17 cellular contexts compared by ENCODE assay signal in genomic region chr15:77430213-77430612, GRCh38. TPM values are rescaled to one million over a fixed set of nuclear protein-coding genes. Genes with fewer than 3 reads are reported as not detected.
DNase-seq lines count a peak whose midpoint lies in the region; ATAC-seq and TF ChIP-seq lines count a peak whose summit lies in the region.
"Had no signal": no experiment of that assay in that cellular context is flagged by ENCODE, and none has a peak within 500 bp of the region (broad histone marks: within the 10 kb centered on the region; RNA-seq: fewer than 3 reads in every experiment).

No MANE protein-coding gene starts in this region.

- peak overlapping the region; percentile 16 for H3K4me3 Mint-ChIP-seq in natural killer cell treated with Interleukin-12 subunit alpha and Interleukin-12 subunit beta and Interleukin-15 and Interleukin-18, amount 100 ng/mL, for 72 hours
- H3K4me3 Mint-ChIP-seq in natural killer cell, result no peak overlapping the region
- H3K4me3 Mint-ChIP-seq in GM23338, result no peak overlapping the region
- peak overlapping the region; percentile 21 for H3K4me3 Mint-ChIP-seq in activated naive CD8-positive, alpha-beta T cell
- H3K4me3 Mint-ChIP-seq in stimulated activated naive CD8-positive, alpha-beta T cell treated with anti-CD3 and anti-CD28 coated beads, Interleukin-15, amount 100 ng/mL, for 72 hours, result no peak overlapping the region

- DNase-seq in natural killer cell treated with Interleukin-12 subunit alpha and Interleukin-12 subunit beta and Interleukin-15 and Interleukin-18, amount 100 ng/mL, for 72 hours (ENCODE audit: low spot score), result no peak
- no peak for DNase-seq in natural killer cell
- DNase-seq in GM23338 (ENCODE audit: low spot score), result no peak
- DNase-seq in stimulated activated naive CD8-positive, alpha-beta T cell treated with anti-CD3 and anti-CD28 coated beads, Interleukin-15, amount 100 ng/mL, for 72 hours, result no peak
- DNase-seq in DMS 273 (lab: John Stamatoyannopoulos, UW; ENCODE audit: unreplicated experiment), result no peak
- DNase-seq in NCI-H2227 (lab: John Stamatoyannopoulos, UW; ENCODE audit: unreplicated experiment), result no peak
- DNase-seq: DMS153; EL; NCI-H1048; NCI-H146; NCI-H69; NK-92 treated with Interleukin-12 subunit alpha and Interleukin-12 subunit beta, amount 100 ng/mL, for 24 hours; PC-3 had no signal

- H3K27ac ChIP-seq in GM23338 (ENCODE audit: low read depth), result 0 out of 2 replicates have a peak overlapping the region, but pooled peaks have one; percentile 6
- H3K27ac ChIP-seq: BLaER1, HL-60 had no signal

- H3K4me1 ChIP-seq in GM23338 (ENCODE audit: insufficient read depth), result no peaks in the 10 kb centered on the region

- no peaks in the 10 kb centered on the region for H3K9me2 ChIP-seq in GM23338 (ENCODE audit: insufficient read depth)

- no peak overlapping the region for H3K4me2 ChIP-seq in GM23338
- H3K4me2 ChIP-seq: BLaER1 had no signal

- H3K9me3 Mint-ChIP-seq in natural killer cell treated with Interleukin-12 subunit alpha and Interleukin-12 subunit beta and Interleukin-15 and Interleukin-18, amount 100 ng/mL, for 72 hours, result no peaks in the 10 kb centered on the region
- no peaks in the 10 kb centered on the region for H3K9me3 Mint-ChIP-seq in natural killer cell
- H3K9me3 Mint-ChIP-seq in GM23338, result no peaks in the 10 kb centered on the region
- H3K9me3 Mint-ChIP-seq in activated naive CD8-positive, alpha-beta T cell (ENCODE audit: low read depth), result no peaks in the 10 kb centered on the region
- no peaks in the 10 kb centered on the region for H3K9me3 Mint-ChIP-seq in stimulated activated naive CD8-positive, alpha-beta T cell treated with anti-CD3 and anti-CD28 coated beads, Interleukin-15, amount 100 ng/mL, for 72 hours

- no peaks in the 10 kb centered on the region for H3K36me3 ChIP-seq in GM23338 (ENCODE audit: insufficient read depth)

- H3F3A ChIP-seq in GM23338 (replicated peaks; ENCODE audit: low read depth), result no peaks in the 10 kb centered on the region

- peak overlapping the region; percentile 44 to 55 for H3K27ac Mint-ChIP-seq in natural killer cell treated with Interleukin-12 subunit alpha and Interleukin-12 subunit beta and Interleukin-15 and Interleukin-18, amount 100 ng/mL, for 72 hours
- no peak overlapping the region for H3K27ac Mint-ChIP-seq in natural killer cell
- H3K27ac Mint-ChIP-seq in GM23338, result no peak overlapping the region
- H3K27ac Mint-ChIP-seq in activated naive CD8-positive, alpha-beta T cell, result peak overlapping the region; percentile 36
- H3K27ac Mint-ChIP-seq in stimulated activated naive CD8-positive, alpha-beta T cell treated with anti-CD3 and anti-CD28 coated beads, Interleukin-15, amount 100 ng/mL, for 72 hours, result peak overlapping the region in 1 of 2 donors; percentile 24

- no peak overlapping the region for H3K4me3 ChIP-seq in GM23338
- H3K4me3 ChIP-seq: BLaER1, K562 had no signal

- 0 out of 2 replicates have a peak, but pooled peaks cover 13% of the 10 kb centered on the region for H4K20me1 ChIP-seq in GM23338 (replicated peaks; ENCODE audit: insufficient read depth)

- TF ChIP-seq CTCF in natural killer cell (IDR thresholded peaks at IDR 0.05) (no peak), GM23338 (conservative IDR thresholded peaks at IDR 0.05; ENCODE audit: low read depth in 2 of 2) (no peak)

- H3K27me3 ChIP-seq in GM23338 (ENCODE audit: insufficient read depth), result no peaks in the 10 kb centered on the region
- H3K27me3 ChIP-seq: BLaER1 had no signal

- peaks cover 25 to 32% of the 10 kb centered on the region in 2 donors for H3K4me1 Mint-ChIP-seq in natural killer cell treated with Interleukin-12 subunit alpha and Interleukin-12 subunit beta and Interleukin-15 and Interleukin-18, amount 100 ng/mL, for 72 hours (ENCODE audit: low read depth in 2 of 2)
- H3K4me1 Mint-ChIP-seq in natural killer cell (peaks cover 39 to 43% of the 10 kb centered on the region in 2 donors), GM23338 (peaks cover 8% of the 10 kb centered on the region; the same call in 2 of the 3 replicates)
- H3K4me1 Mint-ChIP-seq in activated naive CD8-positive, alpha-beta T cell (ENCODE audit: low read depth), result peaks cover 55% of the 10 kb centered on the region
- H3K4me1 Mint-ChIP-seq in stimulated activated naive CD8-positive, alpha-beta T cell treated with anti-CD3 and anti-CD28 coated beads, Interleukin-15, amount 100 ng/mL, for 72 hours, result peaks cover 54% of the 10 kb centered on the region

- peaks cover 5% of the 10 kb centered on the region for H3K36me3 Mint-ChIP-seq in natural killer cell treated with Interleukin-12 subunit alpha and Interleukin-12 subunit beta and Interleukin-15 and Interleukin-18, amount 100 ng/mL, for 72 hours
- H3K36me3 Mint-ChIP-seq in natural killer cell (no peaks in the 10 kb centered on the region), GM23338 (ENCODE audit: low read depth) (no peaks in the 10 kb centered on the region)
- H3K36me3 Mint-ChIP-seq in activated naive CD8-positive, alpha-beta T cell, result peaks cover 8% of the 10 kb centered on the region

- H3K79me2 ChIP-seq in GM23338 (replicated peaks; ENCODE audit: insufficient read depth), result peaks cover 71% of the 10 kb centered on the region

- no peak overlapping the region for H2AFZ ChIP-seq in GM23338

- H3K27me3 Mint-ChIP-seq in natural killer cell treated with Interleukin-12 subunit alpha and Interleukin-12 subunit beta and Interleukin-15 and Interleukin-18, amount 100 ng/mL, for 72 hours, result no peaks in the 10 kb centered on the region
- H3K27me3 Mint-ChIP-seq in natural killer cell (ENCODE audit: low read depth in 2 of 2), result no peaks in the 10 kb centered on the region
- H3K27me3 Mint-ChIP-seq in GM23338 (ENCODE audit: insufficient read depth, low read depth, poor library complexity), result no peaks in the 10 kb centered on the region
- H3K27me3 Mint-ChIP-seq in activated naive CD8-positive, alpha-beta T cell, result no peaks in the 10 kb centered on the region
- H3K27me3 Mint-ChIP-seq in stimulated activated naive CD8-positive, alpha-beta T cell treated with anti-CD3 and anti-CD28 coated beads, Interleukin-15, amount 100 ng/mL, for 72 hours, result no peaks in the 10 kb centered on the region

- peak; percentile 76 to 93 for ATAC-seq in natural killer cell treated with Interleukin-12 subunit alpha and Interleukin-12 subunit beta and Interleukin-15 and Interleukin-18, amount 100 ng/mL, for 72 hours
- ATAC-seq in natural killer cell, result no peak
- no peak for ATAC-seq in GM23338
- ATAC-seq in stimulated activated naive CD8-positive, alpha-beta T cell treated with anti-CD3 and anti-CD28 coated beads, Interleukin-15, amount 100 ng/mL, for 72 hours, result peak; percentile 78
- ATAC-seq: K562, PC-3 had no signal

- intact Hi-C loops in natural killer cell (cut with micrococcal nuclease), result no loop called here

TF ChIP-seq in GM23338, 12 proteins besides CTCF, POLR2A, EP300 and RAD21:
- no peak for TF ChIP-seq POLR2AphosphoS5 (IDR thresholded peaks at IDR 0.05; ENCODE audit: low read depth)
- no peak for TF ChIP-seq EZH2 (IDR thresholded peaks at IDR 0.05; ENCODE audit: low read depth, unreplicated experiment)
- TF ChIP-seq ZNF114 (CRISPR knock-in tag; IDR thresholded peaks at IDR 0.05), result no peak
- no peak for TF ChIP-seq CREB1 (CRISPR knock-in tag; IDR thresholded peaks at IDR 0.05; ENCODE audit: low read depth)
- TF ChIP-seq EZH2phosphoT487 (IDR thresholded peaks at IDR 0.05; ENCODE audit: unreplicated experiment), result no peak
- no peak for TF ChIP-seq JUNB (IDR thresholded peaks at IDR 0.05; ENCODE audit: unreplicated experiment)

RNA-seq across cellular contexts. Expression of gene HMG20A, which starts 9.5 kb away (rescaled TPM):
- 10 to 100 TPM; 35.0 to 46.5 TPM for total RNA-seq in natural killer cell treated with Interleukin-12 subunit alpha and Interleukin-12 subunit beta and Interleukin-15 and Interleukin-18, amount 100 ng/mL, for 72 hours
- total RNA-seq in natural killer cell, result 10 to 100 TPM; 48.4 to 71.0 (median 53.9) TPM
- 49.3 and 57.8 TPM in 2 replicates for total RNA-seq in GM23338 (2014; rRNA removed; shearing (Covaris generic))
- 12.2 and 17.8 TPM in 2 replicates for polyA plus RNA-seq in GM23338 (2016; fragmentation: Nextera tagmentation; extraction: Ambion mirVana)

RNA-seq across cellular contexts. Expression of gene PEAK1, which starts 10.3 kb away (rescaled TPM):
- 10 to 100 TPM; 38.0 to 41.4 TPM for total RNA-seq in natural killer cell treated with Interleukin-12 subunit alpha and Interleukin-12 subunit beta and Interleukin-15 and Interleukin-18, amount 100 ng/mL, for 72 hours
- 10 to 100 TPM; 59.3 to 73.9 (median 69.1) TPM for total RNA-seq in natural killer cell
- total RNA-seq in GM23338 (2014; rRNA removed; shearing (Covaris generic)), result 22.8 and 34.1 TPM in 2 replicates
- polyA plus RNA-seq in GM23338 (2016; fragmentation: Nextera tagmentation; extraction: Ambion mirVana), result 5.6 and 7.8 TPM in 2 replicates

Comparison
In these comparisons a context has a peak if more than half of its experiments do, and no peak if none do; other contexts are left out.
1. ATAC-seq: peak in natural killer cell treated with Interleukin-12 subunit alpha and Interleukin-12 subunit beta and Interleukin-15 and Interleukin-18, amount 100 ng/mL, for 72 hours (2 of 2) and stimulated activated naive CD8-positive, alpha-beta T cell treated with anti-CD3 and anti-CD28 coated beads, Interleukin-15, amount 100 ng/mL, for 72 hours (single experiment); none in natural killer cell (0 of 3) and GM23338 (single experiment).
2. H3K27ac Mint-ChIP-seq: peak in natural killer cell treated with Interleukin-12 subunit alpha and Interleukin-12 subunit beta and Interleukin-15 and Interleukin-18, amount 100 ng/mL, for 72 hours (2 of 2) and activated naive CD8-positive, alpha-beta T cell (single experiment); none in natural killer cell (0 of 2) and GM23338 (single experiment).
3. H3K4me3 Mint-ChIP-seq: peak in natural killer cell treated with Interleukin-12 subunit alpha and Interleukin-12 subunit beta and Interleukin-15 and Interleukin-18, amount 100 ng/mL, for 72 hours (single experiment) and activated naive CD8-positive, alpha-beta T cell (single experiment); none in natural killer cell (single experiment), GM23338 (single experiment) and stimulated activated naive CD8-positive, alpha-beta T cell treated with anti-CD3 and anti-CD28 coated beads, Interleukin-15, amount 100 ng/mL, for 72 hours (0 of 2).